In genomic region chr7:98802088-98802780, GRCh38 we compare ENCODE assay signal across 8 cellular contexts.
DNase-seq lines count a peak whose midpoint lies in the region; ATAC-seq, FAIRE-seq and TF ChIP-seq lines count a peak whose summit lies in the region.

No MANE protein-coding gene starts in this region.

- POLR2A ChIA-PET in H1 (lab: Charles Lee; ENCODE audit: partially characterized antibody), result no interaction called here

- no peak overlapping the region for H3K4ac ChIP-seq in H1 (replicated peaks; ENCODE audit: insufficient read length, low read depth, low read length)

- no peaks in the 10 kb centered on the region for H3K79me1 ChIP-seq in H1 (ENCODE audit: low read depth, low read length)

- no peak overlapping the region for H3K27ac ChIP-seq in H1 (ENCODE audit: low read depth, low read length)

- H2BK20ac ChIP-seq in H1 (ENCODE audit: low read length), result no peak overlapping the region

- no peak overlapping the region for H3K9ac ChIP-seq in H1 (replicated peaks in 1 of 4; ENCODE audit: extremely low read depth in 1 of 4, low read depth in 3 of 4, low read length in 3 of 4)

- H2BK12ac ChIP-seq in H1 (ENCODE audit: low read depth, low read length), result no peak overlapping the region

- no peak overlapping the region for H3K23ac ChIP-seq in H1 (ENCODE audit: insufficient read length)

- FAIRE-seq in H1 (lab: Jason Lieb, UNC), result no peak

- no peak overlapping the region for H3K18ac ChIP-seq in H1 (ENCODE audit: extremely low read depth, low read length)

- H2AK5ac ChIP-seq in H1 (ENCODE audit: low read depth, low read length), result no peak overlapping the region

- no peak overlapping the region for H2BK120ac ChIP-seq in H1 (replicated peaks; ENCODE audit: low read depth, low read length)

- H3K36me3 ChIP-seq in H1 (ENCODE audit: control insufficient read depth in 2 of 4, insufficient read depth in 4 of 4, low read length in 3 of 4), result no peaks in the 10 kb centered on the region

- no peak overlapping the region for H3K56ac ChIP-seq in H1 (replicated peaks; ENCODE audit: insufficient read length, low read depth, low read length)

- no peak for TF ChIP-seq EP300 in H1 (IDR thresholded peaks at IDR 0.05; ENCODE audit: borderline replicate concordance in 1 of 2, low read depth in 2 of 2, low read length in 2 of 2)

- TF ChIP-seq CTCF in H1 (IDR thresholded peaks at IDR 0.05; ENCODE audit: control extremely low read depth in 1 of 3, insufficient read depth in 1 of 3, low read depth in 1 of 3, low read length in 3 of 3), result no peak

- H4K5ac ChIP-seq in H1 (ENCODE audit: insufficient read length, low read depth, low read length), result no peak overlapping the region

- no peaks in the 10 kb centered on the region for H3K4me1 ChIP-seq in H1 (replicated peaks in 1 of 4; ENCODE audit: control insufficient read depth in 3 of 4, insufficient read depth in 4 of 4, low read length in 3 of 4)

- no peak overlapping the region for H3K4me2 ChIP-seq in H1 (ENCODE audit: insufficient read depth in 1 of 2, low read depth in 2 of 2, low read length in 2 of 2)

- H3K4me3 ChIP-seq in H1 (ENCODE audit: extremely low read depth in 1 of 4, insufficient read depth in 2 of 4, low read depth in 3 of 4, low read length in 4 of 4), result no peak overlapping the region; a peak in 1 of 8 replicates

- H4K20me1 ChIP-seq in H1 (replicated peaks in 1 of 2; ENCODE audit: control insufficient read depth in 1 of 2, insufficient read depth in 2 of 2, low read length in 2 of 2), result no peaks in the 10 kb centered on the region

- CTCF ChIA-PET in H1 (lab: Charles Lee; ENCODE audit: partially characterized antibody), result interaction anchor here (0.5 to 4.3 kb wide), 7 partner anchors 30 to 576 kb away, joined by 3 to 28 read pairs (median 3); partner anchors contain the start of gene BAIAP2L1

- no peak overlapping the region for H4K91ac ChIP-seq in H1 (replicated peaks; ENCODE audit: insufficient read length, low read length)

- H3K23me2 ChIP-seq in H1 (ENCODE audit: low read depth, low read length), result no peaks in the 10 kb centered on the region

- peaks cover 3% of the 10 kb centered on the region in 2 experiments; a peak in 1 of 4 replicates for H3K9me3 ChIP-seq in H1 (ENCODE audit: insufficient read depth in 2 of 2, low read depth in 1 of 2, low read length in 1 of 2)

- no peak overlapping the region for H2AFZ ChIP-seq in H1 (ENCODE audit: low read length)

- H3K14ac ChIP-seq in H1 (ENCODE audit: insufficient read length), result no peak overlapping the region

- TF ChIP-seq POLR2A in H1 (IDR thresholded peaks at IDR 0.05; ENCODE audit: control extremely low read depth in 1 of 2, low read depth in 2 of 2, low read length in 2 of 2), result no peak

- H3K27me3 ChIP-seq in H1 (replicated peaks in 1 of 4; ENCODE audit: control insufficient read depth in 3 of 4, extremely low read depth in 1 of 4, insufficient read depth in 3 of 4, low read length in 3 of 4), result no peaks in the 10 kb centered on the region

- H2BK5ac ChIP-seq in H1 (ENCODE audit: low read depth, low read length), result no peak overlapping the region

- H2BK15ac ChIP-seq in H1 (ENCODE audit: low read length), result 0 out of 2 replicates have a peak overlapping the region, but pooled peaks have one; percentile 8

- H3K79me2 ChIP-seq in H1 (ENCODE audit: control insufficient read depth in 1 of 2, insufficient read depth in 2 of 2, low read length in 2 of 2), result no peaks in the 10 kb centered on the region

- TF ChIP-seq RAD21 in H1 (IDR thresholded peaks at IDR 0.05 in 1 of 2, conservative IDR thresholded peaks at IDR 0.05 in 1 of 2; ENCODE audit: low read depth in 2 of 2, low read length in 2 of 2), result no peak

- ATAC-seq in GM21529 (IDR thresholded peaks at IDR 0.05; ENCODE audit: unreplicated experiment) (peak; percentile 89), HG03558 (IDR thresholded peaks at IDR 0.05; ENCODE audit: extremely low read depth, unreplicated experiment) (peak; percentile 81)

- peak; percentile 16 for DNase-seq in NCI-H2196 (lab: John Stamatoyannopoulos, UW; ENCODE audit: unreplicated experiment)
- no peak for DNase-seq in NCI-H2196 treated with DMSO at 0.1 percent for 48 hours (lab: John Stamatoyannopoulos, UW; ENCODE audit: unreplicated experiment)
- DNase-seq in NOMO-1 treated with DMSO at 0.1 percent for 48 hours (lab: John Stamatoyannopoulos, UW; ENCODE audit: unreplicated experiment), result peak; percentile 100
- no peak for DNase-seq in H1 (ENCODE audit: low read depth in 1 of 2, low spot score in 2 of 2)
- DNase-seq in pons (ENCODE audit: low spot score), result peak; percentile 11
- DNase-seq in central memory CD4-positive, alpha-beta T cell, result no peak

- no peak overlapping the region for H4K8ac ChIP-seq in H1 (ENCODE audit: extremely low read depth, insufficient read depth, low read length)

- 87% methylated on average over 6 of the region's 7 CpGs; no CpG with 5 or more reads in 1 of the 2 experiments for WGBS in H1 (ENCODE audit: extremely low coverage in 1 of 2, insufficient coverage in 1 of 2, insufficient read length in 1 of 2, insufficient replicate concordance in 2 of 2, low coverage in 1 of 2, low lambda C conversion rate in 2 of 2, missing lambda C conversion rate in 1 of 2), 2 experiments

TF ChIP-seq in H1, 55 proteins besides CTCF, POLR2A, EP300 and RAD21 (continues in another document):
- no peak for TF ChIP-seq TCF12 (IDR thresholded peaks at IDR 0.05; ENCODE audit: low read depth, low read length)
- TF ChIP-seq SRF (IDR thresholded peaks at IDR 0.05; ENCODE audit: low read depth, low read length), result no peak
- TF ChIP-seq SUZ12 (IDR thresholded peaks at IDR 0.05; ENCODE audit: low read length), result no peak
- TF ChIP-seq EGR1 (IDR thresholded peaks at IDR 0.05; ENCODE audit: borderline replicate concordance, low read depth, low read length), result no peak
- no peak for TF ChIP-seq SP1 (IDR thresholded peaks at IDR 0.05; ENCODE audit: low read depth, low read length)
- TF ChIP-seq RXRA (IDR thresholded peaks at IDR 0.05; ENCODE audit: insufficient read depth, low read depth, low read length), result no peak
- TF ChIP-seq SIN3A (conservative IDR thresholded peaks at IDR 0.05 in 1 of 2, IDR thresholded peaks at IDR 0.05 in 1 of 2; ENCODE audit: low read depth in 1 of 2, low read length in 2 of 2), result no peak
- TF ChIP-seq MAFK (IDR thresholded peaks at IDR 0.05; ENCODE audit: low read depth, low read length), result no peak
- TF ChIP-seq PHF8 (conservative IDR thresholded peaks at IDR 0.05; ENCODE audit: low read depth, low read length), result no peak
- no peak for TF ChIP-seq FOSL1 (IDR thresholded peaks at IDR 0.05; ENCODE audit: insufficient read depth, low read depth, low read length)
- TF ChIP-seq NRF1 (IDR thresholded peaks at IDR 0.05; ENCODE audit: low read depth, low read length), result no peak
- no peak for TF ChIP-seq POU5F1 (IDR thresholded peaks at IDR 0.05; ENCODE audit: low read depth, low read length)

Comparison
In these comparisons a context has a peak if more than half of its experiments do, and no peak if none do; other contexts are left out.
1. DNase-seq: peak in NCI-H2196 (single experiment), NOMO-1 treated with DMSO at 0.1 percent for 48 hours (single experiment) and pons (single experiment); none in NCI-H2196 treated with DMSO at 0.1 percent for 48 hours (single experiment), H1 (0 of 2) and central memory CD4-positive, alpha-beta T cell (single experiment).